15 cellular contexts compared by ENCODE assay signal in genomic region chr21:18529253-18529652, GRCh38.
DNase-seq lines count a peak whose midpoint lies in the region; ATAC-seq and TF ChIP-seq lines count a peak whose summit lies in the region.
"Had no signal": no experiment of that assay in that cellular context is flagged by ENCODE, and none has a peak within 500 bp of the region (broad histone marks: within the 10 kb centered on the region; RNA-seq: fewer than 3 reads in every experiment).

No MANE protein-coding gene starts in this region.

- no TSS peak for BruUV-seq in Panc1 (replicated peaks; lab: Mats Ljungman, UMichigan)

- no peaks in the 10 kb centered on the region for H3K27me3 ChIP-seq in Panc1 (ENCODE audit: control insufficient read depth, insufficient read depth, low read length)
- H3K27me3 ChIP-seq in heart right ventricle = no peaks in the 10 kb centered on the region

- in situ Hi-C loops in Panc1 (cut with HindIII; ENCODE audit: low pct_unique_long_range_greater_than_20kb, low sequenced_read_pairs) = no loop called here

- POLR2A ChIA-PET in Panc1 (lab: Charles Lee) = no interaction called here

- H3K4me3 ChIP-seq in Panc1 (ENCODE audit: low read depth in 2 of 2, low read length in 2 of 2) (no peak overlapping the region), fibroblast of mammary gland (ENCODE audit: control insufficient read depth, low read depth, low read length) (no peak overlapping the region), heart right ventricle (no peak overlapping the region)

- H3K27ac ChIP-seq in Panc1 (ENCODE audit: low read length) = no peak overlapping the region
- H3K27ac ChIP-seq in heart right ventricle = no peak overlapping the region

- no peaks in the 10 kb centered on the region for H3K4me1 ChIP-seq in Panc1 (ENCODE audit: control insufficient read depth, insufficient read depth, low read length)
- H3K4me1 ChIP-seq in heart right ventricle = no peaks in the 10 kb centered on the region

- CTCF ChIA-PET in Panc1 (lab: Charles Lee) = no interaction called here

- WGBS in heart right ventricle, 2 donors = 4 to 8% methylated on average over 1 of the region's 1 CpG

- H3K9me3 ChIP-seq in Panc1 (ENCODE audit: control insufficient read depth, insufficient read depth, low read depth, low read length) (no peaks in the 10 kb centered on the region), heart right ventricle (no peaks in the 10 kb centered on the region)

- intact Hi-C loops in Panc1 (cut with micrococcal nuclease; ENCODE audit: unreplicated experiment) (no loop called here), heart right ventricle (cut with DNase I) (no loop called here)

- ATAC-seq in Panc1 (no peak), heart right ventricle (no peak), GM18858 (IDR thresholded peaks at IDR 0.05; ENCODE audit: unreplicated experiment) (no peak)
- ATAC-seq: activated naive CD8-positive, alpha-beta T cell treated with anti-CD3 and anti-CD28 coated beads, Interleukin-2, amount 50 U/mL, for 24 hours; natural killer cell treated with Interleukin-12 subunit alpha and Interleukin-12 subunit beta and Interleukin-15 and Interleukin-18, amount 100 ng/mL, for 72 hours; stimulated activated naive CD8-positive, alpha-beta T cell treated with anti-CD3 and anti-CD28 coated beads, Interleukin-15, Interleukin-2, amounts not matched to agents 100 U/mL and 50 U/mL, for 24 hours had no signal

- DNase-seq in NCI-H524 (lab: John Stamatoyannopoulos, UW) (peak; percentile 16 to 52), NCI-H524 treated with DMSO at 0.1 percent for 48 hours (lab: John Stamatoyannopoulos, UW) (no peak), Panc1 (ENCODE audit: low read depth, low spot score) (peak; percentile 8), fibroblast of mammary gland (ENCODE audit: low read depth) (peak; percentile 70), smooth muscle cell of the brain vasculature (ENCODE audit: low read depth, low spot score) (peak; percentile 65), heart right ventricle (no peak), kidney glomerular epithelial cell (lab: John Stamatoyannopoulos, UW) (no peak)
- DNase-seq: ACHN; activated naive CD8-positive, alpha-beta T cell treated with anti-CD3 and anti-CD28 coated beads, Interleukin-2, amount 50 U/mL, for 24 hours; endodermal cell; GF-D8; NCI-H526 treated with DMSO at 0.1 percent for 48 hours; stimulated activated naive CD8-positive, alpha-beta T cell treated with anti-CD3 and anti-CD28 coated beads, Interleukin-15, Interleukin-2, amounts not matched to agents 100 U/mL and 50 U/mL, for 24 hours had no signal

- TF ChIP-seq CTCF in Panc1 (IDR thresholded peaks at IDR 0.05) (no peak), fibroblast of mammary gland (conservative IDR thresholded peaks at IDR 0.05; ENCODE audit: control insufficient read depth, insufficient read depth, low read depth, low read length) (no peak), heart right ventricle (IDR thresholded peaks at IDR 0.05) (no peak)

- H3K36me3 ChIP-seq in Panc1 (ENCODE audit: control insufficient read depth, insufficient read depth, low read length) (no peaks in the 10 kb centered on the region), heart right ventricle (no peaks in the 10 kb centered on the region)

Comparison
In these comparisons a context has a peak if more than half of its experiments do, and no peak if none do; other contexts are left out.
1. DNase-seq: peak in NCI-H524 (2 of 2), Panc1 (single experiment), fibroblast of mammary gland (single experiment) and smooth muscle cell of the brain vasculature (single experiment); none in NCI-H524 treated with DMSO at 0.1 percent for 48 hours (single experiment), heart right ventricle (0 of 2) and kidney glomerular epithelial cell (single experiment).